ENCODE assay signal across 2 cellular contexts in genomic region chr15:51133140-51133630, GRCh38.
TF ChIP-seq lines count a peak whose summit lies in the region.

No MANE protein-coding gene starts in this region.

TF ChIP-seq in HCT116, 20 proteins besides CTCF, POLR2A, EP300 and RAD21 (continued from another document):
- no peak for TF ChIP-seq EZH2phosphoT487 (IDR thresholded peaks at IDR 0.05; ENCODE audit: borderline replicate concordance)
- TF ChIP-seq ZFX (IDR thresholded peaks at IDR 0.05): no peak
- TF ChIP-seq EGR1 (IDR thresholded peaks at IDR 0.05; ENCODE audit: low read depth): no peak
- TF ChIP-seq CEBPB (IDR thresholded peaks at IDR 0.05; ENCODE audit: low read depth): no peak
- TF ChIP-seq SRF (IDR thresholded peaks at IDR 0.05; ENCODE audit: low read depth): no peak
- TF ChIP-seq EZH2 (IDR thresholded peaks at IDR 0.05): no peak
- TF ChIP-seq SP1 (IDR thresholded peaks at IDR 0.05; ENCODE audit: low read depth): no peak
- TF ChIP-seq ZNF274 (IDR thresholded peaks at IDR 0.05; ENCODE audit: low read depth, low read length): no peak
- TF ChIP-seq ATF3 (IDR thresholded peaks at IDR 0.05): no peak
- no peak for TF ChIP-seq JUND (IDR thresholded peaks at IDR 0.05)
- TF ChIP-seq CBX3 (IDR thresholded peaks at IDR 0.05; ENCODE audit: low read depth): no peak
- no peak for TF ChIP-seq SIN3A (IDR thresholded peaks at IDR 0.05; ENCODE audit: low read depth)
- no peak for TF ChIP-seq ZBTB33 (IDR thresholded peaks at IDR 0.05; ENCODE audit: extremely low read depth, insufficient replicate concordance, low read length)
- TF ChIP-seq FOSL1 (IDR thresholded peaks at IDR 0.05; ENCODE audit: low read depth): no peak
- TF ChIP-seq POLR2AphosphoS5 (IDR thresholded peaks at IDR 0.05; ENCODE audit: low read depth, low read length): no peak

TF ChIP-seq in SK-N-SH, 30 proteins besides CTCF, POLR2A, EP300 and RAD21:
- no peak for TF ChIP-seq REST (IDR thresholded peaks at IDR 0.05; ENCODE audit: low read depth, low read length)
